ENCODE assay signal across 8 cellular contexts in the genomic region with DNA sequence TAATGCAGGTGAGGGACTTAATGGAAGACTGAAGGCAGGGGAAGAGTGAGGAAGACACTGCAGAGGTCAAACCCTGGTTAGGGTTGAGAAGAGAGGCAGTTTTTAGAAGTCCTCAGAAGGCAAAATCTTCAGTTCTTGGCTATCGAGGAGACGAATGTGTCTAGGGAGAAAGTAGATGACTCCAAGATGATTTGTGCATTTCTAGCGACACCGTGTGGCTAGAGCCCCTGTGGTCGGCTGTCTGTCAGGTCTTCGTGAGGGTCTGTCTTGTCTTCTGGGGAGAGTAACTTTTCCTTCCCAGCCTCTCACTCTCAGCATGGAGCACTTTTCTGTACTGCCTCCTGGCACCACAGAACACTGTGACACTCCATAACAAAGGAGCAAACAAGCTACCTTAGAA.
DNase-seq lines count a peak whose midpoint lies in the region; ATAC-seq and TF ChIP-seq lines count a peak whose summit lies in the region.
"Had no signal": no experiment of that assay in that cellular context is flagged by ENCODE, and none has a peak within 500 bp of the region (broad histone marks: within the 10 kb centered on the region; RNA-seq: fewer than 3 reads in every experiment).

No MANE protein-coding gene starts in this region.

- no peak for TF ChIP-seq POLR2A in esophagus squamous epithelium (IDR thresholded peaks at IDR 0.05)

- no peak overlapping the region for H3K4me2 ChIP-seq in hepatocyte

- H3K9me3 ChIP-seq in hepatocyte (ENCODE audit: low read depth) (no peaks in the 10 kb centered on the region), esophagus squamous epithelium (no peaks in the 10 kb centered on the region)
- H3K9me3 ChIP-seq: SJSA1 had no signal

- no peaks in the 10 kb centered on the region for H3K4me1 ChIP-seq in hepatocyte (ENCODE audit: insufficient read depth)
- H3K4me1 ChIP-seq in esophagus squamous epithelium = no peaks in the 10 kb centered on the region
- H3K4me1 ChIP-seq: SJSA1 had no signal

- no peak overlapping the region for H3K27ac ChIP-seq in hepatocyte
- H3K27ac ChIP-seq in esophagus squamous epithelium = no peak overlapping the region
- H3K27ac ChIP-seq: SJSA1 had no signal

- H3K4me3 ChIP-seq in GM06990 (replicated peaks; ENCODE audit: low read depth, low read length) (no peak overlapping the region), hepatocyte (no peak overlapping the region), esophagus squamous epithelium (no peak overlapping the region)
- H3K4me3 ChIP-seq: SJSA1 had no signal

- no peaks in the 10 kb centered on the region for H3K79me2 ChIP-seq in hepatocyte

- TF ChIP-seq CTCF in GM06990 (IDR thresholded peaks at IDR 0.05; ENCODE audit: insufficient read depth, low read length, poor library complexity, severe bottlenecking) = peak; percentile 54
- TF ChIP-seq CTCF in hepatocyte (IDR thresholded peaks at IDR 0.05; ENCODE audit: poor library complexity) = peak; percentile 64
- TF ChIP-seq CTCF in esophagus squamous epithelium (IDR thresholded peaks at IDR 0.05) = peak in 2 of 6 experiments; percentile 7 to 22

- WGBS in hepatocyte (ENCODE audit: low lambda C conversion rate, missing lambda C conversion rate) = 20% methylated on average over 6 of the region's 6 CpGs
- 9 to 30% methylated on average over 6 of the region's 6 CpGs for WGBS in esophagus squamous epithelium, 2 donors

- H3K9me2 ChIP-seq in hepatocyte (replicated peaks; ENCODE audit: insufficient read depth) = no peaks in the 10 kb centered on the region

- intact Hi-C loops in esophagus squamous epithelium (cut with DNase I) = no loop called here

- H3K27me3 ChIP-seq in GM06990 (replicated peaks; ENCODE audit: control insufficient read depth, insufficient read depth, low read length) = no peaks in the 10 kb centered on the region
- H3K27me3 ChIP-seq in hepatocyte = no peaks in the 10 kb centered on the region
- no peaks in the 10 kb centered on the region for H3K27me3 ChIP-seq in esophagus squamous epithelium
- H3K27me3 ChIP-seq: SJSA1 had no signal

- DNase-seq in GM06990 (ENCODE audit: extremely low read depth, insufficient read length) (no peak), SW480 (ENCODE audit: low spot score) (peak; percentile 26), hepatocyte (ENCODE audit: low spot score) (peak; percentile 57), esophagus squamous epithelium (lab: John Stamatoyannopoulos, UW) (no peak), DMS153 (lab: John Stamatoyannopoulos, UW) (no peak)

- H4K20me1 ChIP-seq in hepatocyte (ENCODE audit: insufficient read depth, poor library complexity, severe bottlenecking) = no peaks in the 10 kb centered on the region

- H3K36me3 ChIP-seq in GM06990 (ENCODE audit: control insufficient read depth, insufficient read depth, low read length) (no peaks in the 10 kb centered on the region), hepatocyte (replicated peaks; ENCODE audit: insufficient read depth, low read depth) (no peaks in the 10 kb centered on the region), esophagus squamous epithelium (no peaks in the 10 kb centered on the region)
- H3K36me3 ChIP-seq: SJSA1 had no signal

- H2AFZ ChIP-seq in hepatocyte = no peak overlapping the region

- ATAC-seq in HG02642 (IDR thresholded peaks at IDR 0.05; ENCODE audit: poor library complexity, unreplicated experiment) (peak; percentile 73), HG03432 (IDR thresholded peaks at IDR 0.05; ENCODE audit: unreplicated experiment) (no peak)

Comparison
In these comparisons a context has a peak if more than half of its experiments do, and no peak if none do; other contexts are left out.
1. DNase-seq: peak in SW480 (single experiment) and hepatocyte (single experiment); none in GM06990 (single experiment), esophagus squamous epithelium (single experiment) and DMS153 (single experiment).